ENCODE assay signal across 8 cellular contexts in genomic region chr9:76394896-76395244, GRCh38. TPM values are rescaled to one million over a fixed set of nuclear protein-coding genes. Genes with fewer than 3 reads are reported as not detected.
A peak's percentile ranks its signal among the peaks of the same experiment; 100 is the strongest.
DNase-seq lines count a peak whose midpoint lies in the region; ATAC-seq lines count a peak whose summit lies in the region.

No MANE protein-coding gene starts in this region.

- ATAC-seq in GM21367 (IDR thresholded peaks at IDR 0.05; ENCODE audit: unreplicated experiment), result peak; percentile 47

- DNase-seq in DMS153 treated with DMSO at 0.1 percent for 48 hours (lab: John Stamatoyannopoulos, UW; ENCODE audit: unreplicated experiment) (peak; percentile 37), HT-29 (ENCODE audit: low spot score) (peak; percentile 76), OCI-M1 (lab: John Stamatoyannopoulos, UW) (peak; percentile 92), cardiac septum (ENCODE audit: low spot score) (peak; percentile 76), posterior vena cava (ENCODE audit: low spot score) (peak; percentile 83), GM19240 (ENCODE audit: insufficient read length, low spot score) (no peak)
- DNase-seq in activated naive CD4-positive, alpha-beta T cell treated with anti-CD3 and anti-CD28 coated beads, Interleukin-2, amount 50 U/mL, for 16 hours, result peak; percentile 44

- intact Hi-C loops in cardiac septum (cut with DNase I) (no loop called here), posterior vena cava (cut with DNase I) (no loop called here)

RNA-seq across cellular contexts. Expression of gene RFK, which starts 0.6 kb away (rescaled TPM):
- total RNA-seq in HT-29 (2014; rRNA removed; shearing (Covaris generic)), result 23.6 and 27.3 TPM in 2 replicates
- total RNA-seq in cardiac septum, result 18.1 TPM
- total RNA-seq in posterior vena cava, result 10 to 100 TPM; 18.3 to 22.1 TPM
